ENCODE assay signal across 22 cellular contexts in genomic region chr1:204927673-204928641, GRCh38. TPM values are rescaled to one million over a fixed set of nuclear protein-coding genes. Genes with fewer than 3 reads are reported as not detected.
DNase-seq lines count a peak whose midpoint lies in the region; ATAC-seq and TF ChIP-seq lines count a peak whose summit lies in the region.
"Had no signal": no experiment of that assay in that cellular context is flagged by ENCODE, and none has a peak within 500 bp of the region (broad histone marks: within the 10 kb centered on the region; RNA-seq: fewer than 3 reads in every experiment).

No MANE protein-coding gene starts in this region.

- POLR2A ChIA-PET in HEK293 (lab: Yijun Ruan, JAX): interaction anchor here (0.6 kb wide), 1 partner anchor 15 kb away, joined by 4 read pairs; no protein-coding TSS in a partner anchor

- CTCF ChIA-PET in HEK293 (lab: Yijun Ruan, JAX): interaction anchor here (0.6 to 9.1 kb wide), 6 partner anchors 14 to 616 kb away, joined by 3 to 60 read pairs (median 4); no protein-coding TSS in a partner anchor

- no peaks in the 10 kb centered on the region for H3K36me3 ChIP-seq in HEK293 (ENCODE audit: control insufficient read depth in 2 of 2, insufficient read depth in 1 of 2, low read length in 2 of 2)
- H3K36me3 ChIP-seq: transverse colon had no signal

- peaks cover 3% of the 10 kb centered on the region; the same call in 1 of the 2 replicates for H3K4me1 ChIP-seq in HEK293 (ENCODE audit: control insufficient read depth, insufficient read depth, low read length)
- H3K4me1 ChIP-seq: foreskin keratinocyte, psoas muscle had no signal

- H3K9me3 Mint-ChIP-seq in glutamatergic neuron (ENCODE audit: unreplicated experiment) (peaks cover 8% of the 10 kb centered on the region), osteocyte (ENCODE audit: unreplicated experiment) (no peaks in the 10 kb centered on the region)
- H3K9me3 Mint-ChIP-seq: activated CD4-positive, alpha-beta T cell treated with anti-CD3 and anti-CD28 coated beads, Interleukin-2, amount 10 ng/mL, durations not matched to agents 7 days and 5 days; stimulated activated naive CD8-positive, alpha-beta T cell treated with anti-CD3 and anti-CD28 coated beads, Interleukin-15, Interleukin-2, amounts not matched to agents 100 ng/mL and 50 ng/mL, for 24 hours; T-helper 1 cell treated with Interleukin-12 subunit alpha and Interleukin-12 subunit beta and Interleukin-4 antibody, amounts not matched to agents 30 μg/mL and 1 μg/mL, for 36 hours had no signal

- no peak overlapping the region for H3K4me3 ChIP-seq in HEK293 (ENCODE audit: low read depth, low read length)
- H3K4me3 ChIP-seq: psoas muscle, smooth muscle cell, transverse colon had no signal

- peaks cover 33% of the 10 kb centered on the region for H3K4me1 Mint-ChIP-seq in glutamatergic neuron (ENCODE audit: low read depth, unreplicated experiment)
- H3K4me1 Mint-ChIP-seq in osteocyte (ENCODE audit: unreplicated experiment): no peaks in the 10 kb centered on the region
- H3K4me1 Mint-ChIP-seq: activated CD4-positive, alpha-beta T cell treated with anti-CD3 and anti-CD28 coated beads, Interleukin-2, amount 10 ng/mL, durations not matched to agents 7 days and 5 days had no signal

- peaks cover 9% of the 10 kb centered on the region for H3K27me3 Mint-ChIP-seq in glutamatergic neuron (ENCODE audit: unreplicated experiment)
- peaks cover 12% of the 10 kb centered on the region for H3K27me3 Mint-ChIP-seq in osteocyte (ENCODE audit: unreplicated experiment)

- H3K4me3 Mint-ChIP-seq in glutamatergic neuron (ENCODE audit: unreplicated experiment) (peak overlapping the region; percentile 6), osteocyte (ENCODE audit: unreplicated experiment) (no peak overlapping the region)
- H3K4me3 Mint-ChIP-seq: activated CD4-positive, alpha-beta T cell treated with anti-CD3 and anti-CD28 coated beads, Interleukin-2, amount 10 ng/mL, durations not matched to agents 7 days and 5 days; stimulated activated naive CD8-positive, alpha-beta T cell treated with anti-CD3 and anti-CD28 coated beads, Interleukin-15, Interleukin-2, amounts not matched to agents 100 ng/mL and 50 ng/mL, for 24 hours; T-helper 1 cell treated with Interleukin-12 subunit alpha and Interleukin-12 subunit beta and Interleukin-4 antibody, amounts not matched to agents 30 μg/mL and 1 μg/mL, for 36 hours had no signal

- no peaks in the 10 kb centered on the region for H3K9me3 ChIP-seq in HEK293 (ENCODE audit: control insufficient read depth, insufficient read depth, low read depth, low read length)
- H3K9me3 ChIP-seq: psoas muscle, transverse colon had no signal

- ATAC-seq in GM21381 (IDR thresholded peaks at IDR 0.05; ENCODE audit: unreplicated experiment): no peak
- ATAC-seq in HG03196 (IDR thresholded peaks at IDR 0.05; ENCODE audit: unreplicated experiment): no peak
- ATAC-seq in GM21367 (IDR thresholded peaks at IDR 0.05; ENCODE audit: unreplicated experiment): no peak
- ATAC-seq: foreskin keratinocyte, Panc1, psoas muscle had no signal

- H3K36me3 Mint-ChIP-seq in glutamatergic neuron (ENCODE audit: unreplicated experiment) (no peaks in the 10 kb centered on the region), osteocyte (ENCODE audit: unreplicated experiment) (no peaks in the 10 kb centered on the region)

- H3K27ac Mint-ChIP-seq in glutamatergic neuron (ENCODE audit: unreplicated experiment) (no peak overlapping the region), osteocyte (ENCODE audit: unreplicated experiment) (no peak overlapping the region)
- H3K27ac Mint-ChIP-seq: activated CD4-positive, alpha-beta T cell treated with anti-CD3 and anti-CD28 coated beads, Interleukin-2, amount 10 ng/mL, durations not matched to agents 7 days and 5 days; stimulated activated naive CD8-positive, alpha-beta T cell treated with anti-CD3 and anti-CD28 coated beads, Interleukin-15, Interleukin-2, amounts not matched to agents 100 ng/mL and 50 ng/mL, for 24 hours; T-helper 1 cell treated with Interleukin-12 subunit alpha and Interleukin-12 subunit beta and Interleukin-4 antibody, amounts not matched to agents 30 μg/mL and 1 μg/mL, for 36 hours had no signal

- TF ChIP-seq CTCF in HEK293 (tag by site-specific recombination; IDR thresholded peaks at IDR 0.05) (no peak), glutamatergic neuron (IDR thresholded peaks at IDR 0.05; ENCODE audit: partially characterized antibody, unreplicated experiment) (no peak), osteocyte (IDR thresholded peaks at IDR 0.05) (no peak)

- DNase-seq in NCI-H82 (lab: John Stamatoyannopoulos, UW) (peak; percentile 91), glutamatergic neuron (no peak), osteocyte (ENCODE audit: extremely low spot score, unreplicated experiment) (peak; percentile 60)
- DNase-seq: activated CD4-positive, alpha-beta T cell treated with anti-CD3 and anti-CD28 coated beads, Interleukin-2, amount 10 ng/mL, durations not matched to agents 7 days and 5 days; DMS79 treated with DMSO at 0.1 percent for 48 hours; foreskin keratinocyte; midbrain; MM.1S; NCI-H1694; NCI-H345; psoas muscle; stimulated activated CD4-positive, alpha-beta T cell treated with anti-CD3 and anti-CD28 coated beads, Interleukin-4, amount 100 ng/mL, for 24 hours; transverse colon had no signal

- no peak overlapping the region for H3K27ac ChIP-seq in HEK293 (ENCODE audit: extremely low read depth, low read depth, low read length)
- H3K27ac ChIP-seq: epithelial cell of prostate, foreskin keratinocyte, psoas muscle, transverse colon had no signal

TF ChIP-seq in HEK293, 187 proteins besides CTCF, POLR2A, EP300 and RAD21 (continues in another document):
- TF ChIP-seq ZIC2 (tag by site-specific recombination; IDR thresholded peaks at IDR 0.05) (peak; percentile 85), PATZ1 (tag by site-specific recombination; IDR thresholded peaks at IDR 0.05) (no peak), KLF17 (tag by site-specific recombination; IDR thresholded peaks at IDR 0.05) (0 out of 2 replicates have a peak, but pooled peaks have one; percentile 36), EGR2 (tag by site-specific recombination; IDR thresholded peaks at IDR 0.05; ENCODE audit: low read depth) (peak; percentile 91), ZFHX2 (tag by site-specific recombination; conservative IDR thresholded peaks at IDR 0.05) (peak; percentile 83), ZBTB49 (tag by site-specific recombination; IDR thresholded peaks at IDR 0.05; ENCODE audit: low read depth) (no peak), ZNF449 (tag by site-specific recombination; IDR thresholded peaks at IDR 0.05) (no peak), GLIS1 (tag by site-specific recombination; IDR thresholded peaks at IDR 0.05) (peak; percentile 89), ZNF366 (tag by site-specific recombination; conservative IDR thresholded peaks at IDR 0.05) (no peak), WT1 (tag by site-specific recombination; IDR thresholded peaks at IDR 0.05) (0 out of 2 replicates have a peak, but pooled peaks have one; percentile 21)

RNA-seq across cellular contexts. Expression of gene NFASC, which starts 57.3 kb away (rescaled TPM):
- total RNA-seq in glutamatergic neuron (ENCODE audit: unreplicated experiment) (301 TPM), osteocyte (0.13 TPM in 1 of 2 replicates, not detected in the other)

Comparison
In these comparisons a context has a peak if more than half of its experiments do, and no peak if none do; other contexts are left out.
1. RNA of gene NFASC, which starts 57.3 kb away (total RNA-seq): 301 TPM in glutamatergic neuron (single experiment); 0.13 TPM in osteocyte; every median in the first group is over 100 times any median in the second.